In genomic region chr2:200471928-200472645, GRCh38 we compare ENCODE assay signal across 10 cellular contexts. TPM values are rescaled to one million over a fixed set of nuclear protein-coding genes. Genes with fewer than 3 reads are reported as not detected.
A peak's percentile ranks its signal among the peaks of the same experiment; 100 is the strongest.
DNase-seq lines count a peak whose midpoint lies in the region; ATAC-seq lines count a peak whose summit lies in the region.
"Had no signal": no experiment of that assay in that cellular context is flagged by ENCODE, and none has a peak within 500 bp of the region (broad histone marks: within the 10 kb centered on the region; RNA-seq: fewer than 3 reads in every experiment).

No MANE protein-coding gene starts in this region.

- ATAC-seq in GM18868 (IDR thresholded peaks at IDR 0.05; ENCODE audit: unreplicated experiment) (peak; percentile 20), GM21526 (IDR thresholded peaks at IDR 0.05; ENCODE audit: low FRiP score, unreplicated experiment) (peak; percentile 10), HG03064 (IDR thresholded peaks at IDR 0.05; ENCODE audit: low read depth, unreplicated experiment) (peak; percentile 12), HG03520 (IDR thresholded peaks at IDR 0.05; ENCODE audit: unreplicated experiment) (no peak)
- no peak for ATAC-seq in activated T-helper 17 cell treated with anti-CD3 and anti-CD28 coated beads, Interleukin-2, amount 50 U/mL, for 72 hours (replicated peaks)

- no peaks in the 10 kb centered on the region for H3K36me3 Mint-ChIP-seq in activated T-helper 17 cell treated with anti-CD3 and anti-CD28 coated beads, Interleukin-2, amount 50 U/mL, for 72 hours (ENCODE audit: low read depth)

- H3K27ac Mint-ChIP-seq in activated T-helper 17 cell treated with anti-CD3 and anti-CD28 coated beads, Interleukin-2, amount 50 U/mL, for 72 hours: peak overlapping the region; percentile 36

- H3K4me1 Mint-ChIP-seq in activated T-helper 17 cell treated with anti-CD3 and anti-CD28 coated beads, Interleukin-2, amount 50 U/mL, for 72 hours: peaks cover 24% of the 10 kb centered on the region

- no peaks in the 10 kb centered on the region for H3K27me3 Mint-ChIP-seq in activated T-helper 17 cell treated with anti-CD3 and anti-CD28 coated beads, Interleukin-2, amount 50 U/mL, for 72 hours

- H3K4me3 Mint-ChIP-seq in activated T-helper 17 cell treated with anti-CD3 and anti-CD28 coated beads, Interleukin-2, amount 50 U/mL, for 72 hours: no peak overlapping the region

- no peaks in the 10 kb centered on the region for H3K9me3 Mint-ChIP-seq in activated T-helper 17 cell treated with anti-CD3 and anti-CD28 coated beads, Interleukin-2, amount 50 U/mL, for 72 hours

- no peak for DNase-seq in activated gamma-delta T cell treated with Interleukin-2 at 50 U/mL for 16 hours
- no peak for DNase-seq in T-helper 9 cell
- DNase-seq in NOMO-1 (lab: John Stamatoyannopoulos, UW; ENCODE audit: unreplicated experiment in 2 of 2): no peak
- DNase-seq: GDM1, NCI-H2029 had no signal

RNA-seq across cellular contexts. Expression of gene KCTD18, which starts 37.8 kb away (rescaled TPM):
- 10 to 100 TPM in 1 of 2 donors, 1 to 10 TPM in 1; 9.3 to 10.8 TPM for total RNA-seq in activated T-helper 17 cell treated with anti-CD3 and anti-CD28 coated beads, Interleukin-2, amount 50 U/mL, for 72 hours

RNA-seq across cellular contexts. Expression of gene SGO2, which starts 53.9 kb away (rescaled TPM):
- 10 to 100 TPM; 51.2 to 67.7 TPM for total RNA-seq in activated T-helper 17 cell treated with anti-CD3 and anti-CD28 coated beads, Interleukin-2, amount 50 U/mL, for 72 hours

Comparison
In these comparisons a context has a peak if more than half of its experiments do, and no peak if none do; other contexts are left out.
1. ATAC-seq: peak in GM18868 (single experiment), GM21526 (single experiment) and HG03064 (single experiment); none in activated T-helper 17 cell treated with anti-CD3 and anti-CD28 coated beads, Interleukin-2, amount 50 U/mL, for 72 hours (single experiment) and HG03520 (single experiment).